Comparison of ENCODE assay signal across 20 cellular contexts in the genomic region with DNA sequence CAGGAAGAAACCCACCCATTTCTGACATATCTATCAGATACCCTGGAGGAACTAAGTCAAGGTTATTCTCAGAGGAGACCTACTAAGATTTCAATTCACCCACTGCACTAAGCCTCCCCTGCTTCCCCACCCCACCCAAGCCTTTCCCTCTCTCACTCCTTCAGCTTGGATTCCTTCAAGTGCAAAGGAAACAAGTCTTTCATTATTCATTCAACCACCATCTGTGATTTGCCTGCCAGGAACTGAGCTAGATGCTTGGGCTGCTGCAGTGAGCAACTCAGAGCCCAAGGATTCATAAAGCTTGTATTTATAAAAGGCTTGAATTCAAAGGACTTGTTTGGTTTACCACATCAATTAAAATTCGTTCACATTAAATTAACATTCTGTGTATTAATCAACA.
DNase-seq lines count a peak whose midpoint lies in the region; TF ChIP-seq lines count a peak whose summit lies in the region.
"Had no signal": no experiment of that assay in that cellular context is flagged by ENCODE, and none has a peak within 500 bp of the region (broad histone marks: within the 10 kb centered on the region; RNA-seq: fewer than 3 reads in every experiment).

No MANE protein-coding gene starts in this region.

- H3K9me3 ChIP-seq in endodermal cell (ENCODE audit: control insufficient read depth, low read length): no peaks in the 10 kb centered on the region
- H3K9me3 ChIP-seq: lower lobe of right lung had no signal

- H3K4me1 Mint-ChIP-seq in endodermal cell: no peaks in the 10 kb centered on the region
- H3K4me1 Mint-ChIP-seq: activated CD4-positive, alpha-beta T cell treated with anti-CD3 and anti-CD28 coated beads, Interleukin-2, amount 10 ng/mL, durations not matched to agents 24 days and 14 days; activated naive CD8-positive, alpha-beta T cell treated with anti-CD3 and anti-CD28 coated beads, Interleukin-2, amount 50 U/mL, for 24 hours had no signal

- H3K9ac ChIP-seq in endodermal cell (ENCODE audit: extremely low read depth, low read length, poor library complexity, severe bottlenecking): no peak overlapping the region

- H3K4me1 ChIP-seq in endodermal cell (ENCODE audit: control insufficient read depth, insufficient read depth, low read length): no peaks in the 10 kb centered on the region
- H3K4me1 ChIP-seq: heart right ventricle, lower lobe of right lung, right atrium auricular region had no signal

- CTCF ChIA-PET in HEK293T (lab: Yijun Ruan, JAX): interaction anchor here (0.6 kb wide), 1 partner anchor 11 kb away, joined by 4 read pairs; no protein-coding TSS in a partner anchor

- no peaks in the 10 kb centered on the region for H3K27me3 Mint-ChIP-seq in endodermal cell (ENCODE audit: insufficient read depth)
- H3K27me3 Mint-ChIP-seq: activated CD4-positive, alpha-beta T cell treated with anti-CD3 and anti-CD28 coated beads, Interleukin-2, amount 10 ng/mL, durations not matched to agents 24 days and 14 days had no signal

- DNase-seq in NCI-H1417 (lab: John Stamatoyannopoulos, UW): peak in 2 of 3 experiments; percentile 42 to 90
- DNase-seq in NCI-H1417 treated with DMSO at 0.1 percent for 48 hours (lab: John Stamatoyannopoulos, UW): no peak
- DNase-seq in NCI-H226: peak; percentile 18
- peak; percentile 58 for DNase-seq in endodermal cell
- peak; percentile 7 for DNase-seq in putamen (ENCODE audit: low spot score)
- DNase-seq in DMS 273 (lab: John Stamatoyannopoulos, UW; ENCODE audit: unreplicated experiment): no peak
- no peak for DNase-seq in activated naive CD4-positive, alpha-beta T cell (lab: John Stamatoyannopoulos, UW)
- no peak for DNase-seq in HEK293T (ENCODE audit: extremely low spot score)
- DNase-seq: 8988T; activated CD4-positive, alpha-beta T cell treated with anti-CD3 and anti-CD28 coated beads, Interleukin-2, amount 10 ng/mL, durations not matched to agents 24 days and 14 days; activated CD8-positive, alpha-beta memory T cell treated with anti-CD3 and anti-CD28 coated beads, Interleukin-2, amount 50 U/mL, for 4 hours; activated naive CD8-positive, alpha-beta T cell treated with anti-CD3 and anti-CD28 coated beads, Interleukin-2, amount 50 U/mL, for 24 hours; Calu3; cortex of kidney; GDM1; heart right ventricle; lower lobe of right lung; NCI-H526 had no signal

- no peak for TF ChIP-seq CTCF in endodermal cell (conservative IDR thresholded peaks at IDR 0.05)

- H3K27ac Mint-ChIP-seq in endodermal cell: no peak overlapping the region
- H3K27ac Mint-ChIP-seq: activated CD4-positive, alpha-beta T cell treated with anti-CD3 and anti-CD28 coated beads, Interleukin-2, amount 10 ng/mL, durations not matched to agents 24 days and 14 days; activated naive CD8-positive, alpha-beta T cell treated with anti-CD3 and anti-CD28 coated beads, Interleukin-2, amount 50 U/mL, for 24 hours; T-helper 1 cell treated with Interleukin-12 subunit alpha and Interleukin-12 subunit beta and Interleukin-4 antibody, amounts not matched to agents 30 μg/mL and 1 μg/mL, for 36 hours had no signal

- POLR2A ChIA-PET in HEK293T (lab: Yijun Ruan, JAX): interaction anchor here (1.5 kb wide), 1 partner anchor 15 kb away, joined by 3 read pairs; no protein-coding TSS in a partner anchor

- H3K9me3 Mint-ChIP-seq in endodermal cell: peaks cover 13% of the 10 kb centered on the region
- H3K9me3 Mint-ChIP-seq: activated CD4-positive, alpha-beta T cell treated with anti-CD3 and anti-CD28 coated beads, Interleukin-2, amount 10 ng/mL, durations not matched to agents 24 days and 14 days; activated naive CD8-positive, alpha-beta T cell treated with anti-CD3 and anti-CD28 coated beads, Interleukin-2, amount 50 U/mL, for 24 hours; T-helper 1 cell treated with Interleukin-12 subunit alpha and Interleukin-12 subunit beta and Interleukin-4 antibody, amounts not matched to agents 30 μg/mL and 1 μg/mL, for 36 hours had no signal

- H3K36me3 Mint-ChIP-seq in endodermal cell (ENCODE audit: low read depth): no peaks in the 10 kb centered on the region

- H3K27ac ChIP-seq in endodermal cell (ENCODE audit: low read depth, low read length): no peak overlapping the region
- H3K27ac ChIP-seq: heart right ventricle, lower lobe of right lung, right atrium auricular region had no signal

- no peak overlapping the region for H3K4me3 Mint-ChIP-seq in endodermal cell
- H3K4me3 Mint-ChIP-seq: activated CD4-positive, alpha-beta T cell treated with anti-CD3 and anti-CD28 coated beads, Interleukin-2, amount 10 ng/mL, durations not matched to agents 24 days and 14 days; activated naive CD8-positive, alpha-beta T cell treated with anti-CD3 and anti-CD28 coated beads, Interleukin-2, amount 50 U/mL, for 24 hours; T-helper 1 cell treated with Interleukin-12 subunit alpha and Interleukin-12 subunit beta and Interleukin-4 antibody, amounts not matched to agents 30 μg/mL and 1 μg/mL, for 36 hours had no signal

- H3K4me3 ChIP-seq in endodermal cell (ENCODE audit: low read length): no peak overlapping the region
- H3K4me3 ChIP-seq: heart right ventricle, lower lobe of right lung, right atrium auricular region had no signal

- no peaks in the 10 kb centered on the region for H3K36me3 ChIP-seq in endodermal cell (ENCODE audit: control insufficient read depth, insufficient read depth, low read length)
- H3K36me3 ChIP-seq: heart right ventricle, lower lobe of right lung, right atrium auricular region had no signal

- WGBS in endodermal cell (ENCODE audit: insufficient coverage in 1 of 2, insufficient read length in 1 of 2), 2 experiments: no CpG with 5 or more reads among the region's 1 CpG

- H3K27me3 ChIP-seq in endodermal cell (ENCODE audit: control insufficient read depth, insufficient read depth, low read length, poor library complexity, severe bottlenecking): no peaks in the 10 kb centered on the region
- H3K27me3 ChIP-seq: right atrium auricular region had no signal

TF ChIP-seq in HEK293T, 16 proteins besides CTCF, POLR2A, EP300 and RAD21:
- TF ChIP-seq ARNT (IDR thresholded peaks at IDR 0.05): no peak
- no peak for TF ChIP-seq TARDBP (IDR thresholded peaks at IDR 0.05)
- TF ChIP-seq SUZ12 (IDR thresholded peaks at IDR 0.05): no peak
- no peak for TF ChIP-seq ELF4 (IDR thresholded peaks at IDR 0.05)
- TF ChIP-seq, protein P1, sequence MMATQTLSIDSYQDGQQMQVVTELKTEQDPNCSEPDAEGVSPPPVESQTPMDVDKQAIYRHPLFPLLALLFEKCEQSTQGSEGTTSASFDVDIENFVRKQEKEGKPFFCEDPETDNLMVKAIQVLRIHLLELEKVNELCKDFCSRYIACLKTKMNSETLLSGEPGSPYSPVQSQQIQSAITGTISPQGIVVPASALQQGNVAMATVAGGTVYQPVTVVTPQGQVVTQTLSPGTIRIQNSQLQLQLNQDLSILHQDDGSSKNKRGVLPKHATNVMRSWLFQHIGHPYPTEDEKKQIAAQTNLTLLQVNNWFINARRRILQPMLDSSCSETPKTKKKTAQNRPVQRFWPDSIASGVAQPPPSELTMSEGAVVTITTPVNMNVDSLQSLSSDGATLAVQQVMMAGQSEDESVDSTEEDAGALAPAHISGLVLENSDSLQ (IDR thresholded peaks at IDR 0.05): no peak
- no peak for TF ChIP-seq HDGF (IDR thresholded peaks at IDR 0.05; ENCODE audit: borderline replicate concordance)
- TF ChIP-seq LEF1 (IDR thresholded peaks at IDR 0.05; ENCODE audit: borderline replicate concordance): no peak
TF ChIP-seq in HEK293T: peak in this region for 0.

Comparison
In these comparisons a context has a peak if more than half of its experiments do, and no peak if none do; other contexts are left out.
1. DNase-seq: peak in NCI-H1417 (2 of 3), NCI-H226 (single experiment), endodermal cell (single experiment) and putamen (single experiment); none in NCI-H1417 treated with DMSO at 0.1 percent for 48 hours (single experiment), DMS 273 (single experiment), activated naive CD4-positive, alpha-beta T cell (0 of 4) and HEK293T (single experiment).